1 cellular context compared by ENCODE assay signal in the genomic region with DNA sequence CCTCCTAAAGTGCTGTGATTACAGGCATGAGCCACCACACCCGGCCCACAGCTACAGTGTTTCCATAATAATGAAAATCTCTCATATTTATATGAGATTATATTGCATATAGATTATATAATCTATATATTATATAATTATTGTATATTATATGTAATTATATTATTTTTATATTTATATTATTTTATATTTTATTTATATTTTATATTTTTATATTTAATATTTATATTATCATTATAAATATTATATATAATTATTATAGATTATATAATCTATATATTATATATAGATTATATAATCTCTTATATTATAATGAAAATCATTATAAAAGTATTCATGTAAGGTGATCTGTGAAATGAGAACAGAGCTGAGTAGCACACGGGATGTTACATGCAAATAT.
TF ChIP-seq lines count a peak whose summit lies in the region.

No MANE protein-coding gene starts in this region.

TF ChIP-seq in endothelial cell of umbilical vein, 7 proteins besides CTCF, POLR2A, EP300 and RAD21 (continued from another document):
- TF ChIP-seq POLR2AphosphoS5 (IDR thresholded peaks at IDR 0.05; ENCODE audit: insufficient read depth, low read depth, low read length), result no peak
TF ChIP-seq in endothelial cell of umbilical vein: peak in this region for 0.
